27 cellular contexts compared by ENCODE assay signal in genomic region chrX:135256923-135257322, GRCh38. TPM values are rescaled to one million over a fixed set of nuclear protein-coding genes. Genes with fewer than 3 reads are reported as not detected.
DNase-seq lines count a peak whose midpoint lies in the region; ATAC-seq and TF ChIP-seq lines count a peak whose summit lies in the region.
"Had no signal": no experiment of that assay in that cellular context is flagged by ENCODE, and none has a peak within 500 bp of the region (broad histone marks: within the 10 kb centered on the region; RNA-seq: fewer than 3 reads in every experiment).

No MANE protein-coding gene starts in this region.

- WGBS in aorta, 2 donors, result 74 to 91% methylated on average over 6 of the region's 6 CpGs

- no peaks in the 10 kb centered on the region for H3K4me1 ChIP-seq in osteoblast (ENCODE audit: insufficient read depth, low read length)
- H3K4me1 ChIP-seq in aorta (ENCODE audit: control insufficient read depth in 1 of 2, insufficient read depth in 2 of 2, low read length in 2 of 2), result no peaks in the 10 kb centered on the region
- H3K4me1 ChIP-seq: BE2C, BLaER1 had no signal

- no peak overlapping the region for H3K4me2 ChIP-seq in osteoblast (ENCODE audit: insufficient read depth, low read length)
- H3K4me2 ChIP-seq: BLaER1 had no signal

- peaks cover 14% of the 10 kb centered on the region for H3K9me3 Mint-ChIP-seq in osteocyte (ENCODE audit: unreplicated experiment)
- H3K9me3 Mint-ChIP-seq: CD4-positive, alpha-beta memory T cell had no signal

- H3K27me3 ChIP-seq in osteoblast (ENCODE audit: insufficient read depth, low read length) (no peaks in the 10 kb centered on the region), aorta (ENCODE audit: control insufficient read depth in 1 of 2, insufficient read depth in 2 of 2, low read length in 1 of 2) (no peaks in the 10 kb centered on the region)
- H3K27me3 ChIP-seq: BE2C had no signal

- ATAC-seq in aorta (ENCODE audit: low FRiP score), result peak; percentile 22
- ATAC-seq: GM12878 had no signal

- H3K36me3 Mint-ChIP-seq in osteocyte (ENCODE audit: unreplicated experiment), result no peaks in the 10 kb centered on the region
- H3K36me3 Mint-ChIP-seq: CD14-positive monocyte; CD4-positive, alpha-beta memory T cell; CD4-positive, CD25-positive, alpha-beta regulatory T cell; CD8-positive, alpha-beta memory T cell had no signal

- no peak overlapping the region for H3K4me3 Mint-ChIP-seq in osteocyte (ENCODE audit: unreplicated experiment)
- H3K4me3 Mint-ChIP-seq: CD14-positive monocyte; CD4-positive, alpha-beta memory T cell; CD4-positive, CD25-positive, alpha-beta regulatory T cell; CD8-positive, alpha-beta memory T cell had no signal

- no peak overlapping the region for H3K27ac ChIP-seq in osteoblast (ENCODE audit: low read depth, low read length)
- no peak overlapping the region for H3K27ac ChIP-seq in aorta (ENCODE audit: low read depth in 1 of 2, low read length in 2 of 2)
- H3K27ac ChIP-seq: BLaER1 had no signal

- H2AFZ ChIP-seq in osteoblast (ENCODE audit: low read length), result no peak overlapping the region

- H3K4me3 ChIP-seq in osteoblast (ENCODE audit: insufficient read depth, low read length), result no peak overlapping the region
- no peak overlapping the region for H3K4me3 ChIP-seq in aorta (ENCODE audit: low read length in 2 of 2)
- H3K4me3 ChIP-seq: BLaER1, GM12878 had no signal

- intact Hi-C loops in aorta (cut with DNase I), result no loop called here

- TF ChIP-seq CTCF in osteoblast (IDR thresholded peaks at IDR 0.05; ENCODE audit: extremely low read depth, low read depth, low read length) (no peak), osteocyte (IDR thresholded peaks at IDR 0.05) (no peak)

- DNase-seq in osteoblast (ENCODE audit: insufficient read length, low spot score, missing footprints), result peak; percentile 8
- peak; percentile 76 for DNase-seq in osteocyte (ENCODE audit: extremely low spot score, unreplicated experiment)
- no peak for DNase-seq in aorta
- DNase-seq in H4 (ENCODE audit: low spot score), result no peak
- no peak for DNase-seq in NCI-H526 (lab: John Stamatoyannopoulos, UW)
- DNase-seq: 8988T; ACHN; BE2C; C1 segment of cervical spinal cord; CD4-positive, alpha-beta memory T cell; CD4-positive, CD25-positive, alpha-beta regulatory T cell; CD8-positive, alpha-beta memory T cell; COR-L47; DMS 273 treated with DMSO at 0.1 percent for 48 hours; DMS153; DMS53; DMS79; DND-41; EL; GDM1 had no signal

- H3K36me3 ChIP-seq in osteoblast (ENCODE audit: insufficient read depth, low read length) (no peaks in the 10 kb centered on the region), aorta (ENCODE audit: control insufficient read depth in 1 of 2, insufficient read depth in 2 of 2, low read length in 1 of 2) (no peaks in the 10 kb centered on the region)
- H3K36me3 ChIP-seq: BE2C, BLaER1 had no signal

- no peaks in the 10 kb centered on the region for H3K79me2 ChIP-seq in osteoblast (ENCODE audit: insufficient read depth, low read length)

- H3K27me3 Mint-ChIP-seq in osteocyte (ENCODE audit: unreplicated experiment), result no peaks in the 10 kb centered on the region
- H3K27me3 Mint-ChIP-seq: CD4-positive, alpha-beta memory T cell; CD4-positive, CD25-positive, alpha-beta regulatory T cell had no signal

- H3K9me3 ChIP-seq in osteoblast (ENCODE audit: low read depth, low read length), result no peaks in the 10 kb centered on the region
- no peaks in the 10 kb centered on the region for H3K9me3 ChIP-seq in aorta (ENCODE audit: control insufficient read depth, low read length)
- H3K9me3 ChIP-seq: BE2C, BLaER1 had no signal

- H3K4me1 Mint-ChIP-seq in osteocyte (ENCODE audit: unreplicated experiment), result no peaks in the 10 kb centered on the region
- H3K4me1 Mint-ChIP-seq: CD14-positive monocyte; CD4-positive, CD25-positive, alpha-beta regulatory T cell; CD8-positive, alpha-beta memory T cell had no signal

- H3K27ac Mint-ChIP-seq in osteocyte (ENCODE audit: unreplicated experiment), result no peak overlapping the region
- H3K27ac Mint-ChIP-seq: CD14-positive monocyte; CD4-positive, CD25-positive, alpha-beta regulatory T cell; CD8-positive, alpha-beta memory T cell had no signal

- no peaks in the 10 kb centered on the region for H4K20me1 ChIP-seq in osteoblast (ENCODE audit: insufficient read depth, low read length)
- H4K20me1 ChIP-seq: BLaER1 had no signal

RNA-seq across cellular contexts. Expression of gene ETDA, which starts 5.1 kb away (rescaled TPM):
- total RNA-seq in osteoblast (not detected in 2 replicates), osteocyte (not detected in 2 replicates), aorta (not detected)
- not detected for polyA plus RNA-seq in aorta
- not detected in 2 replicates for total RNA-seq in H4 (2014; rRNA removed; shearing (Covaris generic))
- total RNA-seq: A673; CD4-positive, alpha-beta memory T cell; CD4-positive, CD25-positive, alpha-beta regulatory T cell; CD8-positive, alpha-beta memory T cell; Daoy; G401; GM12878 had no signal
- polyA plus RNA-seq: AG04450; CD14-positive monocyte; CD4-positive, alpha-beta memory T cell; CD4-positive, CD25-positive, alpha-beta regulatory T cell; CD8-positive, alpha-beta memory T cell; GM12878 had no signal

RNA-seq across cellular contexts. Expression of gene ETDC, which starts 52.4 kb away (rescaled TPM):
- total RNA-seq in osteoblast, result not detected in 2 replicates
- not detected in 2 replicates for total RNA-seq in osteocyte
- total RNA-seq in aorta, result not detected
- polyA plus RNA-seq in aorta, result not detected
- not detected in 2 replicates for total RNA-seq in H4 (2014; rRNA removed; shearing (Covaris generic))
- total RNA-seq: A673; CD4-positive, alpha-beta memory T cell; CD4-positive, CD25-positive, alpha-beta regulatory T cell; CD8-positive, alpha-beta memory T cell; Daoy; G401; GM12878 had no signal
- polyA plus RNA-seq: AG04450; CD14-positive monocyte; CD4-positive, alpha-beta memory T cell; CD4-positive, CD25-positive, alpha-beta regulatory T cell; CD8-positive, alpha-beta memory T cell; GM12878 had no signal

Comparison
In these comparisons a context has a peak if more than half of its experiments do, and no peak if none do; other contexts are left out.
1. DNase-seq: peak in osteoblast (single experiment) and osteocyte (single experiment); none in aorta (0 of 2), H4 (single experiment) and NCI-H526 (0 of 2).